ENCODE assay signal across 11 cellular contexts in genomic region chr19:35846038-35846668, GRCh38. TPM values are rescaled to one million over a fixed set of nuclear protein-coding genes. Genes with fewer than 3 reads are reported as not detected.
DNase-seq lines count a peak whose midpoint lies in the region; ATAC-seq, FAIRE-seq and TF ChIP-seq lines count a peak whose summit lies in the region.
"Had no signal": no experiment of that assay in that cellular context is flagged by ENCODE, and none has a peak within 500 bp of the region (broad histone marks: within the 10 kb centered on the region; RNA-seq: fewer than 3 reads in every experiment).

No MANE protein-coding gene starts in this region.

- H4K20me1 ChIP-seq in K562 (replicated peaks; ENCODE audit: control insufficient read depth, insufficient read depth, low read length) = peaks cover 18% of the 10 kb centered on the region

- H3K36me3 Mint-ChIP-seq in Calu3 (ENCODE audit: insufficient read depth, unreplicated experiment) = peaks cover 6% of the 10 kb centered on the region
- H3K36me3 Mint-ChIP-seq in mesothelial cell of epicardium = no peaks in the 10 kb centered on the region

- H3K27ac ChIP-seq in K562 (ENCODE audit: extremely low read depth, low read depth, low read length) = no peak overlapping the region
- H3K27ac ChIP-seq: WERI-Rb-1 had no signal

- WGBS in K562 (ENCODE audit: insufficient coverage, low coverage, missing lambda C conversion rate) = 9% methylated on average over 16 of the region's 26 CpGs

- in situ Hi-C loops in K562 (cut with MboI) = no loop called here

- H3K9ac ChIP-seq in K562 (ENCODE audit: insufficient read depth in 1 of 2, low read depth in 2 of 2, low read length in 2 of 2) = peak overlapping the region in 1 of 2 experiments; percentile 62; a peak in 1 of 4 replicates

- H3K4me1 ChIP-seq in K562 (replicated peaks in 1 of 2; ENCODE audit: control insufficient read depth in 2 of 2, insufficient read depth in 2 of 2, low read length in 2 of 2) = peaks cover 9 to 29% of the 10 kb centered on the region in 2 experiments

- H3K79me2 ChIP-seq in K562 (ENCODE audit: control insufficient read depth, insufficient read depth, low read length) = no peaks in the 10 kb centered on the region

- no peak for TF ChIP-seq EP300 in K562 (IDR thresholded peaks at IDR 0.05; ENCODE audit: low read length)

- intact Hi-C loops in Calu3 (cut with micrococcal nuclease; ENCODE audit: unreplicated experiment) = no loop called here
- intact Hi-C loops in K562 (cut with micrococcal nuclease) = no loop called here

- POLR2A ChIA-PET in K562 (lab: Yijun Ruan, JAX) = interaction anchor here (1.4 kb wide), 1 partner anchor 18 kb away, joined by 3 read pairs; no protein-coding TSS in a partner anchor

- H3K4me3 ChIP-seq in K562 = no peak overlapping the region

- H3K27me3 ChIP-seq in K562 (ENCODE audit: control insufficient read depth in 2 of 2, insufficient read depth in 2 of 2, low read length in 2 of 2) = peaks cover 34 to 60% of the 10 kb centered on the region in 2 experiments

- TF ChIP-seq RAD21 in K562 (CRISPR knock-in tag; conservative IDR thresholded peaks at IDR 0.05 in 1 of 2, IDR thresholded peaks at IDR 0.05 in 1 of 2) = no peak

- H3K27me3 Mint-ChIP-seq in Calu3 (ENCODE audit: unreplicated experiment) = peaks cover 91% of the 10 kb centered on the region
- peaks cover 97% of the 10 kb centered on the region for H3K27me3 Mint-ChIP-seq in mesothelial cell of epicardium (ENCODE audit: low read depth)

- BruUV-seq in Calu3 (replicated peaks; lab: Mats Ljungman, UMichigan) (no TSS peak), K562 (replicated peaks; lab: Mats Ljungman, UMichigan) (no TSS peak)

- no peak overlapping the region for H2AFZ ChIP-seq in K562 (ENCODE audit: low read depth, low read length)

- FAIRE-seq in K562 (lab: Jason Lieb, UNC) = no peak
- FAIRE-seq: colon had no signal

- no peak for TF ChIP-seq CTCF in Calu3 (IDR thresholded peaks at IDR 0.05; ENCODE audit: unreplicated experiment)
- TF ChIP-seq CTCF in K562 (IDR thresholded peaks at IDR 0.05 in 2 of 3, conservative IDR thresholded peaks at IDR 0.05 in 1 of 3; ENCODE audit: insufficient read depth in 2 of 3, low read depth in 1 of 3, low read length in 3 of 3) = no peak; a peak in 1 of 6 replicates
- no peak for TF ChIP-seq CTCF in mesothelial cell of epicardium (IDR thresholded peaks at IDR 0.05; ENCODE audit: unreplicated experiment)

- CTCF ChIA-PET in Calu3 (lab: Charles Lee) = interaction anchor here (0.6 kb wide), 1 partner anchor 574 kb away, joined by 9 read pairs; no protein-coding TSS in a partner anchor
- CTCF ChIA-PET in K562 (lab: Yijun Ruan, JAX; ENCODE audit: low intra/inter-chr PET ratio) = no interaction called here

- peaks cover 7% of the 10 kb centered on the region for H3K9me3 Mint-ChIP-seq in Calu3 (ENCODE audit: low read depth, unreplicated experiment)
- H3K9me3 Mint-ChIP-seq in mesothelial cell of epicardium = no peaks in the 10 kb centered on the region

- H3K36me3 ChIP-seq in K562 (ENCODE audit: control insufficient read depth, insufficient read depth, low read length) = no peaks in the 10 kb centered on the region

- H3K27ac Mint-ChIP-seq in Calu3 (ENCODE audit: unreplicated experiment) = no peak overlapping the region
- no peak overlapping the region for H3K27ac Mint-ChIP-seq in mesothelial cell of epicardium

- H3K4me2 ChIP-seq in K562 (ENCODE audit: insufficient read depth, low read length) = 0 out of 2 replicates have a peak overlapping the region, but pooled peaks have one; percentile 81

- DNase-seq in Calu3 (no peak), NCI-H146 treated with DMSO at 0.1 percent for 48 hours (lab: John Stamatoyannopoulos, UW; ENCODE audit: unreplicated experiment) (peak; percentile 23), K562 (ENCODE audit: extremely low read depth in 1 of 4, low spot score in 3 of 4) (no peak), mesothelial cell of epicardium (ENCODE audit: low spot score in 2 of 2, unreplicated experiment in 2 of 2) (no peak), glomerular visceral epithelial cell (ENCODE audit: extremely low spot score) (no peak)
- DNase-seq: WERI-Rb-1 had no signal

- no peaks in the 10 kb centered on the region for H3K9me3 ChIP-seq in K562 (replicated peaks; ENCODE audit: control insufficient read depth, insufficient read depth, low read depth, low read length)

- peaks cover 8% of the 10 kb centered on the region for H3K9me1 ChIP-seq in K562 (ENCODE audit: control insufficient read depth, insufficient read depth, low read length)

- H3K4me1 Mint-ChIP-seq in Calu3 (ENCODE audit: low read depth, unreplicated experiment) (peaks cover 23% of the 10 kb centered on the region), mesothelial cell of epicardium (peaks cover 17% of the 10 kb centered on the region)

- TF ChIP-seq POLR2A in K562 (conservative IDR thresholded peaks at IDR 0.05) = no peak

- H3K4me3 Mint-ChIP-seq in Calu3 (ENCODE audit: low read depth, unreplicated experiment) = peak overlapping the region; percentile 61
- H3K4me3 Mint-ChIP-seq in mesothelial cell of epicardium = peak overlapping the region; percentile 53

- ATAC-seq in K562 = no peak
- no peak for ATAC-seq in HG03469 (IDR thresholded peaks at IDR 0.05; ENCODE audit: unreplicated experiment)
- no peak for ATAC-seq in GM18502 (IDR thresholded peaks at IDR 0.05; ENCODE audit: poor library complexity, unreplicated experiment)
- ATAC-seq in HG03432 (IDR thresholded peaks at IDR 0.05; ENCODE audit: unreplicated experiment) = no peak

RNA-seq across cellular contexts. Expression of gene NPHS1, which starts 6.2 kb away (rescaled TPM):
- total RNA-seq in Calu3 (2022) (not detected in 2 replicates), K562 (2014; rRNA removed) (0.23 TPM in 1 of 2 replicates, not detected in the other), K562 (2014; rRNA removed; fragmentation: Illumina TruSeq; extraction: Trizol) (not detected in 2 replicates), K562 (2015; rRNA removed; fragmentation: Illumina TruSeq; extraction: Trizol) (not detected in 2 replicates), K562 (2021) (0.04 TPM in 1 of 2 replicates, not detected in the other), mesothelial cell of epicardium (0.23 to 0.72 TPM (median 0.51 TPM) in 3 replicates)
- 0.32 TPM in 1 of 2 replicates, not detected in the other for total RNA-seq in K562 (2011; cell fraction: chromatin; rRNA removed; ENCODE audit: low replicate concordance)
- total RNA-seq in K562 (2011; cell fraction: nucleolus; rRNA removed) = 0.17 and 0.39 TPM in 2 replicates
- total RNA-seq in K562 (2011; cell fraction: nucleoplasm; rRNA removed) = not detected in 2 replicates
- polyA plus RNA-seq in K562 (2011; rRNA removed) (0.01 and 0.12 TPM in 2 replicates), K562 (2014; fragmentation: Illumina TruSeq; extraction: Trizol) (not detected in 2 replicates), K562 (2014; fragmentation: Nextera tagmentation; extraction: Ambion mirVana) (not detected), K562 (2014; rRNA removed) (0.03 and 0.28 TPM in 2 replicates)
- polyA plus RNA-seq in K562 (2011; cell fraction: cytosol; rRNA removed) = 0.04 TPM in 1 of 2 replicates, not detected in the other
- 0.10 and 0.21 TPM in 2 replicates for polyA plus RNA-seq in K562 (2011; cell fraction: nucleus; rRNA removed)
- polyA plus RNA-seq in K562 (2012) = 0.12 and 3.3 TPM in 2 replicates
- not detected in 2 replicates for polyA minus RNA-seq in K562 (2011; rRNA and poly(A)+ RNA removed)
- polyA minus RNA-seq in K562 (2011; cell fraction: cytosol; rRNA and poly(A)+ RNA removed) = not detected in 2 replicates
- polyA minus RNA-seq in K562 (2011; cell fraction: nucleus; rRNA and poly(A)+ RNA removed) = not detected in 2 replicates
- total RNA-seq: lung microvascular endothelial cell had no signal

RNA-seq across cellular contexts. Expression of gene KIRREL2, which starts 10.6 kb away (rescaled TPM):
- 0.17 and 0.26 TPM in 2 replicates for total RNA-seq in Calu3 (2022)
- total RNA-seq in K562 (2011; cell fraction: chromatin; rRNA removed; ENCODE audit: low replicate concordance) = 0.42 TPM in 1 of 2 replicates, not detected in the other
- total RNA-seq in K562 (2011; cell fraction: nucleolus; rRNA removed) = 0.26 and 0.50 TPM in 2 replicates
- total RNA-seq in K562 (2011; cell fraction: nucleoplasm; rRNA removed) = 0.15 and 0.23 TPM in 2 replicates
- not detected in 2 replicates for total RNA-seq in K562 (2014; rRNA removed)
- not detected in 2 replicates for total RNA-seq in K562 (2014; rRNA removed; fragmentation: Illumina TruSeq; extraction: Trizol)
- 0.04 and 0.07 TPM in 2 replicates for total RNA-seq in K562 (2015; rRNA removed; fragmentation: Illumina TruSeq; extraction: Trizol)
- 0.09 and 0.16 TPM in 2 replicates for total RNA-seq in K562 (2021)
- polyA plus RNA-seq in K562 (2011; rRNA removed) = 0.08 and 0.10 TPM in 2 replicates
- 0.07 and 0.13 TPM in 2 replicates for polyA plus RNA-seq in K562 (2011; cell fraction: cytosol; rRNA removed)
- polyA plus RNA-seq in K562 (2011; cell fraction: nucleus; rRNA removed) = 0.22 and 0.41 TPM in 2 replicates
- 0.05 and 0.11 TPM in 2 replicates for polyA plus RNA-seq in K562 (2012)
- polyA plus RNA-seq in K562 (2014; fragmentation: Illumina TruSeq; extraction: Trizol) = 0.04 TPM in 1 of 2 replicates, not detected in the other
- under 1 TPM in 1 of 2 experiments, not detected in 1; 0.01 TPM for polyA plus RNA-seq in K562 (2014; fragmentation: Nextera tagmentation; extraction: Ambion mirVana)
- polyA plus RNA-seq in K562 (2014; rRNA removed) = 0.11 and 0.12 TPM in 2 replicates
- 0.07 TPM in 1 of 2 replicates, not detected in the other for polyA minus RNA-seq in K562 (2011; rRNA and poly(A)+ RNA removed)
- polyA minus RNA-seq in K562 (2011; cell fraction: cytosol; rRNA and poly(A)+ RNA removed) = not detected in 2 replicates
- polyA minus RNA-seq in K562 (2011; cell fraction: nucleus; rRNA and poly(A)+ RNA removed) = 0.13 TPM in 1 of 2 replicates, not detected in the other
- total RNA-seq in mesothelial cell of epicardium = 1.4 TPM in 3 replicates
- total RNA-seq: lung microvascular endothelial cell had no signal

RNA-seq across cellular contexts. Expression of gene APLP1, which starts 22.2 kb away (rescaled TPM):
- total RNA-seq in Calu3 (2022) = 11.5 and 15.8 TPM in 2 replicates
- total RNA-seq in K562 (2011; cell fraction: chromatin; rRNA removed; ENCODE audit: low replicate concordance) = 3.3 and 19.3 TPM in 2 replicates
- total RNA-seq in K562 (2011; cell fraction: nucleolus; rRNA removed) = 8.6 and 11.2 TPM in 2 replicates
- total RNA-seq in K562 (2011; cell fraction: nucleoplasm; rRNA removed) = 7.1 and 7.3 TPM in 2 replicates
- 5.8 and 9.0 TPM in 2 replicates for total RNA-seq in K562 (2014; rRNA removed)
- 2.3 and 3.0 TPM in 2 replicates for total RNA-seq in K562 (2014; rRNA removed; fragmentation: Illumina TruSeq; extraction: Trizol)
- 1.4 and 3.3 TPM in 2 replicates for total RNA-seq in K562 (2015; rRNA removed; fragmentation: Illumina TruSeq; extraction: Trizol)
- total RNA-seq in K562 (2021) = 6.9 and 9.9 TPM in 2 replicates
- polyA plus RNA-seq in K562 (2011; rRNA removed) = 4.7 and 8.9 TPM in 2 replicates
- 6.1 and 8.3 TPM in 2 replicates for polyA plus RNA-seq in K562 (2011; cell fraction: cytosol; rRNA removed)
- 16.1 and 16.8 TPM in 2 replicates for polyA plus RNA-seq in K562 (2011; cell fraction: nucleus; rRNA removed)
- 8.7 and 13.6 TPM in 2 replicates for polyA plus RNA-seq in K562 (2012)
- polyA plus RNA-seq in K562 (2014; fragmentation: Illumina TruSeq; extraction: Trizol) = 6.6 and 7.8 TPM in 2 replicates
- polyA plus RNA-seq in K562 (2014; fragmentation: Nextera tagmentation; extraction: Ambion mirVana) = under 1 TPM; 0.69 to 0.87 TPM
- 6.0 and 8.2 TPM in 2 replicates for polyA plus RNA-seq in K562 (2014; rRNA removed)
- polyA minus RNA-seq in K562 (2011; rRNA and poly(A)+ RNA removed) = 1.1 and 1.4 TPM in 2 replicates
- polyA minus RNA-seq in K562 (2011; cell fraction: cytosol; rRNA and poly(A)+ RNA removed) = 2.1 and 4.9 TPM in 2 replicates
- polyA minus RNA-seq in K562 (2011; cell fraction: nucleus; rRNA and poly(A)+ RNA removed) = 4.7 and 6.4 TPM in 2 replicates
- 137 to 151 TPM (median 146 TPM) in 3 replicates for total RNA-seq in mesothelial cell of epicardium

RNA-seq across cellular contexts. Expression of gene PRODH2, which starts 33.5 kb away (rescaled TPM):
- total RNA-seq in Calu3 (2022) = not detected in 2 replicates
- total RNA-seq in K562 (2011; cell fraction: chromatin; rRNA removed; ENCODE audit: low replicate concordance) = not detected in 2 replicates
- not detected in 2 replicates for total RNA-seq in K562 (2011; cell fraction: nucleolus; rRNA removed)
- total RNA-seq in K562 (2011; cell fraction: nucleoplasm; rRNA removed) = not detected in 2 replicates
- not detected in 2 replicates for total RNA-seq in K562 (2014; rRNA removed)
- not detected in 2 replicates for total RNA-seq in K562 (2014; rRNA removed; fragmentation: Illumina TruSeq; extraction: Trizol)
- not detected in 2 replicates for total RNA-seq in K562 (2015; rRNA removed; fragmentation: Illumina TruSeq; extraction: Trizol)
- not detected in 2 replicates for total RNA-seq in K562 (2021)
- polyA plus RNA-seq in K562 (2011; rRNA removed) = not detected in 2 replicates
- polyA plus RNA-seq in K562 (2011; cell fraction: cytosol; rRNA removed) = not detected in 2 replicates
- not detected in 2 replicates for polyA plus RNA-seq in K562 (2011; cell fraction: nucleus; rRNA removed)
- polyA plus RNA-seq in K562 (2012) = 0.04 TPM in 1 of 2 replicates, not detected in the other
- not detected in 2 replicates for polyA plus RNA-seq in K562 (2014; fragmentation: Illumina TruSeq; extraction: Trizol)
- not detected for polyA plus RNA-seq in K562 (2014; fragmentation: Nextera tagmentation; extraction: Ambion mirVana)
- not detected in 2 replicates for polyA plus RNA-seq in K562 (2014; rRNA removed)
- not detected in 2 replicates for polyA minus RNA-seq in K562 (2011; rRNA and poly(A)+ RNA removed)
- not detected in 2 replicates for polyA minus RNA-seq in K562 (2011; cell fraction: cytosol; rRNA and poly(A)+ RNA removed)
- polyA minus RNA-seq in K562 (2011; cell fraction: nucleus; rRNA and poly(A)+ RNA removed) = not detected in 2 replicates
- total RNA-seq in mesothelial cell of epicardium = not detected in 3 replicates
- total RNA-seq: lung microvascular endothelial cell had no signal

RNA-seq across cellular contexts. Expression of gene NFKBID, which starts 54.2 kb away (rescaled TPM):
- total RNA-seq in Calu3 (2022) (14.9 and 15.6 TPM in 2 replicates), K562 (2014; rRNA removed) (8.9 and 12.9 TPM in 2 replicates), K562 (2014; rRNA removed; fragmentation: Illumina TruSeq; extraction: Trizol) (1.7 and 2.9 TPM in 2 replicates), K562 (2015; rRNA removed; fragmentation: Illumina TruSeq; extraction: Trizol) (6.6 and 7.1 TPM in 2 replicates), K562 (2021) (9.3 and 10.0 TPM in 2 replicates), mesothelial cell of epicardium (16.3 to 18.9 TPM (median 17.1 TPM) in 3 replicates)
- 15.7 and 63.9 TPM in 2 replicates for total RNA-seq in K562 (2011; cell fraction: chromatin; rRNA removed; ENCODE audit: low replicate concordance)
- total RNA-seq in K562 (2011; cell fraction: nucleolus; rRNA removed) = 48.6 and 61.0 TPM in 2 replicates
- 27.9 and 29.7 TPM in 2 replicates for total RNA-seq in K562 (2011; cell fraction: nucleoplasm; rRNA removed)
- polyA plus RNA-seq in K562 (2011; rRNA removed) (3.3 and 6.8 TPM in 2 replicates), K562 (2014; fragmentation: Illumina TruSeq; extraction: Trizol) (3.6 and 4.1 TPM in 2 replicates), K562 (2014; fragmentation: Nextera tagmentation; extraction: Ambion mirVana) (under 1 TPM; 0.65 to 0.92 TPM), K562 (2014; rRNA removed) (6.3 and 8.9 TPM in 2 replicates)
- 5.3 and 6.4 TPM in 2 replicates for polyA plus RNA-seq in K562 (2011; cell fraction: cytosol; rRNA removed)
- polyA plus RNA-seq in K562 (2011; cell fraction: nucleus; rRNA removed) = 43.9 and 60.1 TPM in 2 replicates
- 2.7 and 5.6 TPM in 2 replicates for polyA plus RNA-seq in K562 (2012)
- 3.2 and 6.3 TPM in 2 replicates for polyA minus RNA-seq in K562 (2011; rRNA and poly(A)+ RNA removed)
- polyA minus RNA-seq in K562 (2011; cell fraction: cytosol; rRNA and poly(A)+ RNA removed) = 10.9 and 12.1 TPM in 2 replicates
- polyA minus RNA-seq in K562 (2011; cell fraction: nucleus; rRNA and poly(A)+ RNA removed) = 20.7 and 27.1 TPM in 2 replicates
